Comparison of ENCODE assay signal across 10 cellular contexts in the genomic region with DNA sequence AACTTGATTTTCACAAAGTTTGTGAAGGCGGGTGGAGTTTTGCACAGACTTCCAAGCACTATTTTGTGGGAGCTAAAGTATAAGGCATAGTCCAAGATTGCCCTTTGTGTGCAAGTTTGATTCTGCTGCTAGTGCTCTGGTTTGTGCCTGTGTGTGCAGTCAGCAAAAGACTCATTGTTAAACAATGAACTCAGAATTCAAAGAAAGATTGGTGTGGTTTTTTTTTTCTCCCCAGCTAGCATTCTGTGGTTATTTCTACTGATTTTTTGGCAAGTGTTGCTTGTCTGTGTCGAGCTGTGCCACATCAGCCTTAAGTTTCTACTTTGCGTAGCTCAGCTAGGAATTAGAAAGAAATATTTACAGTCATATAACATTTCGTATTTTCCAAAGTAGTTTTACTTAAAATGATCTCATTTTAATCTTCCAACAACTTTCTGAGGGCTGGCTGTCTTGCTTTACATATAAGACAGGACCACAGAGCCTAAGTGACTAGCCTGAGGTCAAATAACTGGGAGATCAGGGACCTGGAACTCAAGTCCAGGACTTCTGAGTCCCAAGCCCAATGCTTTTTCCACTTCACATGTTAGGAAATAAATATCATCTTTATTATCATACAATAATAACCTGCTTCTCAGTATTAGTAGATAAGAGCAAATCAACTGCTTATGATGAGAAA.
DNase-seq lines count a peak whose midpoint lies in the region; ATAC-seq and TF ChIP-seq lines count a peak whose summit lies in the region.
"Had no signal": no experiment of that assay in that cellular context is flagged by ENCODE, and none has a peak within 500 bp of the region (broad histone marks: within the 10 kb centered on the region; RNA-seq: fewer than 3 reads in every experiment).

No MANE protein-coding gene starts in this region.

- H3K27me3 Mint-ChIP-seq in activated CD4-positive, alpha-beta T cell treated with anti-CD3 and anti-CD28 coated beads, Interleukin-2, amount 10 ng/mL, durations not matched to agents 7 days and 5 days: no peaks in the 10 kb centered on the region
- H3K27me3 Mint-ChIP-seq in T-helper 1 cell treated with Interleukin-12 subunit alpha and Interleukin-12 subunit beta and Interleukin-4 antibody, amounts not matched to agents 30 μg/mL and 1 μg/mL, for 36 hours (ENCODE audit: low read depth): no peaks in the 10 kb centered on the region
- H3K27me3 Mint-ChIP-seq in stimulated activated naive CD8-positive, alpha-beta T cell treated with anti-CD3 and anti-CD28 coated beads, Interleukin-15, Interleukin-2, amounts not matched to agents 100 ng/mL and 50 ng/mL, for 24 hours: no peaks in the 10 kb centered on the region
- H3K27me3 Mint-ChIP-seq: stimulated activated naive B cell treated with anti-CD40 and anti-IgM and Interleukin-4, amounts not matched to agents 10 μg/mL and 1 μg/mL and 100 μg/mL, for 72 hours had no signal

- H3K4me3 Mint-ChIP-seq in activated CD4-positive, alpha-beta T cell treated with anti-CD3 and anti-CD28 coated beads, Interleukin-2, amount 10 ng/mL, durations not matched to agents 7 days and 5 days: peak overlapping the region; percentile 43
- H3K4me3 Mint-ChIP-seq in T-helper 1 cell treated with Interleukin-12 subunit alpha and Interleukin-12 subunit beta and Interleukin-4 antibody, amounts not matched to agents 30 μg/mL and 1 μg/mL, for 36 hours: peak overlapping the region; percentile 51
- H3K4me3 Mint-ChIP-seq in stimulated activated naive CD8-positive, alpha-beta T cell treated with anti-CD3 and anti-CD28 coated beads, Interleukin-15, Interleukin-2, amounts not matched to agents 100 ng/mL and 50 ng/mL, for 24 hours: no peak overlapping the region

- H3K4me1 Mint-ChIP-seq in activated CD4-positive, alpha-beta T cell treated with anti-CD3 and anti-CD28 coated beads, Interleukin-2, amount 10 ng/mL, durations not matched to agents 7 days and 5 days: peaks cover 75% of the 10 kb centered on the region
- peaks cover 67% of the 10 kb centered on the region for H3K4me1 Mint-ChIP-seq in T-helper 1 cell treated with Interleukin-12 subunit alpha and Interleukin-12 subunit beta and Interleukin-4 antibody, amounts not matched to agents 30 μg/mL and 1 μg/mL, for 36 hours (ENCODE audit: low read depth)
- peaks cover 82% of the 10 kb centered on the region for H3K4me1 Mint-ChIP-seq in stimulated activated naive CD8-positive, alpha-beta T cell treated with anti-CD3 and anti-CD28 coated beads, Interleukin-15, Interleukin-2, amounts not matched to agents 100 ng/mL and 50 ng/mL, for 24 hours (ENCODE audit: low read depth)

- peaks cover 12% of the 10 kb centered on the region for H3K9me3 Mint-ChIP-seq in activated CD4-positive, alpha-beta T cell treated with anti-CD3 and anti-CD28 coated beads, Interleukin-2, amount 10 ng/mL, durations not matched to agents 7 days and 5 days
- peaks cover 12% of the 10 kb centered on the region for H3K9me3 Mint-ChIP-seq in T-helper 1 cell treated with Interleukin-12 subunit alpha and Interleukin-12 subunit beta and Interleukin-4 antibody, amounts not matched to agents 30 μg/mL and 1 μg/mL, for 36 hours
- H3K9me3 Mint-ChIP-seq in stimulated activated naive CD8-positive, alpha-beta T cell treated with anti-CD3 and anti-CD28 coated beads, Interleukin-15, Interleukin-2, amounts not matched to agents 100 ng/mL and 50 ng/mL, for 24 hours: no peaks in the 10 kb centered on the region

- ATAC-seq in HG02678 (IDR thresholded peaks at IDR 0.05; ENCODE audit: unreplicated experiment): no peak
- ATAC-seq: stimulated activated naive B cell treated with anti-CD40 and anti-IgM and Interleukin-4, amounts not matched to agents 10 μg/mL and 1 μg/mL and 100 μg/mL, for 72 hours had no signal

- DNase-seq in activated CD4-positive, alpha-beta T cell treated with anti-CD3 and anti-CD28 coated beads, Interleukin-2, amount 10 ng/mL, durations not matched to agents 7 days and 5 days: peak; percentile 39
- no peak for DNase-seq in activated CD4-positive, alpha-beta T cell treated with anti-CD3 and anti-CD28 coated beads, Interleukin-2, amount 50 U/mL, for 1 hour
- DNase-seq in foreskin fibroblast (peak; percentile 76 to 85), NAMALWA (ENCODE audit: low spot score) (no peak), NCI-H2196 (lab: John Stamatoyannopoulos, UW; ENCODE audit: unreplicated experiment) (no peak)
- DNase-seq: Calu3; stimulated activated naive B cell treated with anti-CD40 and anti-IgM and Interleukin-4, amounts not matched to agents 10 μg/mL and 1 μg/mL and 100 μg/mL, for 72 hours had no signal

- TF ChIP-seq CTCF in foreskin fibroblast (IDR thresholded peaks at IDR 0.05; ENCODE audit: low read depth, low read length): no peak

- POLR2A ChIA-PET in activated CD4-positive, alpha-beta T cell treated with anti-CD3 and anti-CD28 coated beads, Interleukin-2, amount 10 ng/mL, durations not matched to agents 7 days and 5 days (lab: Charles Lee): no interaction called here

- peaks cover 38% of the 10 kb centered on the region for H3K36me3 Mint-ChIP-seq in activated CD4-positive, alpha-beta T cell treated with anti-CD3 and anti-CD28 coated beads, Interleukin-2, amount 10 ng/mL, durations not matched to agents 7 days and 5 days (ENCODE audit: low read depth)
- H3K36me3 Mint-ChIP-seq in T-helper 1 cell treated with Interleukin-12 subunit alpha and Interleukin-12 subunit beta and Interleukin-4 antibody, amounts not matched to agents 30 μg/mL and 1 μg/mL, for 36 hours (ENCODE audit: low read depth): peaks cover 28% of the 10 kb centered on the region
- peaks cover 17% of the 10 kb centered on the region for H3K36me3 Mint-ChIP-seq in stimulated activated naive CD8-positive, alpha-beta T cell treated with anti-CD3 and anti-CD28 coated beads, Interleukin-15, Interleukin-2, amounts not matched to agents 100 ng/mL and 50 ng/mL, for 24 hours (ENCODE audit: low read depth)

- peak overlapping the region; percentile 84 for H3K27ac Mint-ChIP-seq in activated CD4-positive, alpha-beta T cell treated with anti-CD3 and anti-CD28 coated beads, Interleukin-2, amount 10 ng/mL, durations not matched to agents 7 days and 5 days
- H3K27ac Mint-ChIP-seq in T-helper 1 cell treated with Interleukin-12 subunit alpha and Interleukin-12 subunit beta and Interleukin-4 antibody, amounts not matched to agents 30 μg/mL and 1 μg/mL, for 36 hours: peak overlapping the region; percentile 79
- H3K27ac Mint-ChIP-seq in stimulated activated naive CD8-positive, alpha-beta T cell treated with anti-CD3 and anti-CD28 coated beads, Interleukin-15, Interleukin-2, amounts not matched to agents 100 ng/mL and 50 ng/mL, for 24 hours: peak overlapping the region; percentile 53
- H3K27ac Mint-ChIP-seq: stimulated activated naive B cell treated with anti-CD40 and anti-IgM and Interleukin-4, amounts not matched to agents 10 μg/mL and 1 μg/mL and 100 μg/mL, for 72 hours had no signal

- CTCF ChIA-PET in activated CD4-positive, alpha-beta T cell treated with anti-CD3 and anti-CD28 coated beads, Interleukin-2, amount 10 ng/mL, durations not matched to agents 7 days and 5 days (lab: Charles Lee): interaction anchor here (0.6 to 1.3 kb wide), 4 partner anchors 11 to 629 kb away, joined by 3 read pairs; no protein-coding TSS in a partner anchor

- H3K4me3 ChIP-seq in foreskin fibroblast (ENCODE audit: low read depth in 1 of 2, low read length in 2 of 2): peak overlapping the region; percentile 16 to 23

Comparison
In these comparisons a context has a peak if more than half of its experiments do, and no peak if none do; other contexts are left out.
1. DNase-seq: peak in activated CD4-positive, alpha-beta T cell treated with anti-CD3 and anti-CD28 coated beads, Interleukin-2, amount 10 ng/mL, durations not matched to agents 7 days and 5 days (single experiment) and foreskin fibroblast (2 of 2); none in activated CD4-positive, alpha-beta T cell treated with anti-CD3 and anti-CD28 coated beads, Interleukin-2, amount 50 U/mL, for 1 hour (single experiment), NAMALWA (single experiment) and NCI-H2196 (single experiment).
2. Peak in every context shown above with its lines, with median percentiles within 50 percentile points of each other: H3K27ac Mint-ChIP-seq.